In the genomic region with DNA sequence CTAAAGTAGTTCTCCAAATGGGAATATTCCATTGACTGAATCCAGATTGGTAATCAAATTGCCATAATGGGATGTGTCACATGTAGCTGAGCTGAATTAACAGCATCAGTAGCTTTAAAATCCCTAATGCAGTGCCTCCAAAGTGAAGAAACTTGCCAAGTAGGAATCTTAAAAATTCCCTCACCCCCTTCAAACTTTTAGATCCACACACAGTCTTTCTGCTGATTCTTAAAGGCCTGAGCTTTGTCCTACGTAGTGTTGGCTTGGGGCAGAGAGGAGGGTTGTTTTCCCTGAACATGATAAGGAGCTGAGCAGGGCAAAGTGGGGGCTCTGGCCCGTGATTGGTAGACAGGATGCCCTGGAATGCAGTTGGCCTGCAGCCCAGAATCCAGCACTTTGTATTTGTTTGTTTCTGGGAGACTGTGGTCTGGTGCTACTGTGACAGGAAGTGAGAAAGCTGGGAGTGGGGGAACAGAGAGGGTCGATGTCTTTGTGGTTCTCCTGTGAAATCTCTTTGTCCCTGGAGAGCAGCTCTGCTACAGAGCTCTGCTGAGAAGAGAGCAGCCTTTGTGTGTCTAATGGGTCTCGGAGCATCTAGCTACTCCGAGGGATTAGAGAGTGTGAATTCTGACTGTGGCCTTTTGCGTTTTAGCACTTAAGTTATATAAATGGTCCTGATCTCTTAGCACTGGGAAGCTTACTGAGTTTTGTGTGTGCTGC, we compare ENCODE assay signal across 8 cellular contexts. TPM values are rescaled to one million over a fixed set of nuclear protein-coding genes. Genes with fewer than 3 reads are reported as not detected.
DNase-seq lines count a peak whose midpoint lies in the region; ATAC-seq and TF ChIP-seq lines count a peak whose summit lies in the region.

No MANE protein-coding gene starts in this region.

- H4K20me1 ChIP-seq in Karpas-422 (ENCODE audit: insufficient read depth, low read depth, low read length) = no peaks in the 10 kb centered on the region

- H3K4me1 Mint-ChIP-seq in naive thymus-derived CD8-positive, alpha-beta T cell = peaks cover 25 to 62% (median 43%) of the 10 kb centered on the region in 4 donors

- no peaks in the 10 kb centered on the region for H3K27me3 ChIP-seq in Karpas-422 (ENCODE audit: low read length)

- no peak for ATAC-seq in naive thymus-derived CD8-positive, alpha-beta T cell
- no peak for ATAC-seq in HG02642 (IDR thresholded peaks at IDR 0.05; ENCODE audit: poor library complexity, unreplicated experiment)

- no peaks in the 10 kb centered on the region for H3K9me3 ChIP-seq in Karpas-422 (ENCODE audit: low read length)

- H3K36me3 ChIP-seq in Karpas-422 (ENCODE audit: insufficient read depth, low read length) = no peaks in the 10 kb centered on the region

- no peaks in the 10 kb centered on the region for H3K9me3 Mint-ChIP-seq in naive thymus-derived CD8-positive, alpha-beta T cell

- no peak overlapping the region for H2AFZ ChIP-seq in Karpas-422 (ENCODE audit: low read length)

- H3K4me3 ChIP-seq in fibroblast of mammary gland (ENCODE audit: control insufficient read depth, low read depth, low read length) (no peak overlapping the region), Karpas-422 (ENCODE audit: low read length) (no peak overlapping the region)

- no peak for TF ChIP-seq CTCF in fibroblast of mammary gland (conservative IDR thresholded peaks at IDR 0.05; ENCODE audit: control insufficient read depth, insufficient read depth, low read depth, low read length)

- H3K9me2 ChIP-seq in Karpas-422 (replicated peaks; ENCODE audit: insufficient read depth, low read length) = no peaks in the 10 kb centered on the region

- DNase-seq in NCI-H2171 treated with DMSO at 0.1 percent for 48 hours (lab: John Stamatoyannopoulos, UW) (peak; percentile 27), NCI-H2171 (lab: John Stamatoyannopoulos, UW) (no peak), SK-N-DZ (ENCODE audit: low spot score) (peak; percentile 60), fibroblast of mammary gland (ENCODE audit: low read depth) (peak; percentile 94), Karpas-422 (no peak), Kasumi-1 (lab: John Stamatoyannopoulos, UW) (no peak)
- DNase-seq in naive thymus-derived CD8-positive, alpha-beta T cell = no peak

- no peaks in the 10 kb centered on the region; the same call in 1 of the 2 replicates for H3K4me1 ChIP-seq in Karpas-422 (ENCODE audit: low read length)

- H3K4me2 ChIP-seq in Karpas-422 (ENCODE audit: low read depth, low read length, poor library complexity, severe bottlenecking) = no peak overlapping the region

- H3K4me3 Mint-ChIP-seq in naive thymus-derived CD8-positive, alpha-beta T cell = no peak overlapping the region

- peaks cover 0 to 3% (median 0%) of the 10 kb centered on the region in 3 donors for H3K36me3 Mint-ChIP-seq in naive thymus-derived CD8-positive, alpha-beta T cell

- POLR2A ChIA-PET in naive thymus-derived CD8-positive, alpha-beta T cell (lab: Charles Lee) = interaction anchor here (0.5 to 0.6 kb wide), 3 partner anchors 18 to 827 kb away, joined by 3 read pairs; no protein-coding TSS in a partner anchor

- no peak overlapping the region for H3K27ac ChIP-seq in Karpas-422 (ENCODE audit: low read length)

- H3K27me3 Mint-ChIP-seq in naive thymus-derived CD8-positive, alpha-beta T cell = no peaks in the 10 kb centered on the region

- no peaks in the 10 kb centered on the region for H3K79me2 ChIP-seq in Karpas-422 (ENCODE audit: low read length)

- no peak overlapping the region for H3K9ac ChIP-seq in Karpas-422 (ENCODE audit: low read length)

- peak overlapping the region in 8 of 10 donors; percentile 21 to 71 (median 38) for H3K27ac Mint-ChIP-seq in naive thymus-derived CD8-positive, alpha-beta T cell

RNA-seq across cellular contexts. Expression of gene CTNND1, which starts 16.9 kb away (rescaled TPM):
- 35.1 and 43.0 TPM in 2 replicates for polyA plus RNA-seq in SK-N-DZ (2014; cell fraction: cytosol; rRNA removed)
- 25.9 and 44.1 TPM in 2 replicates for polyA plus RNA-seq in SK-N-DZ (2014; cell fraction: nucleus; rRNA removed)
- 10 to 100 TPM; 17.4 to 19.1 TPM for total RNA-seq in naive thymus-derived CD8-positive, alpha-beta T cell
- 1 to 10 TPM; 1.3 to 1.5 (median 1.5) TPM for polyA plus RNA-seq in naive thymus-derived CD8-positive, alpha-beta T cell
- total RNA-seq in Karpas-422 (2014; rRNA removed; shearing (Covaris generic); ENCODE audit: low replicate concordance) = 5.7 and 6.0 TPM in 2 replicates

RNA-seq across cellular contexts. Expression of gene BTBD18, which starts 26.9 kb away (rescaled TPM):
- polyA plus RNA-seq in SK-N-DZ (2014; cell fraction: cytosol; rRNA removed) = not detected in 2 replicates
- polyA plus RNA-seq in SK-N-DZ (2014; cell fraction: nucleus; rRNA removed) = not detected in 2 replicates
- total RNA-seq in naive thymus-derived CD8-positive, alpha-beta T cell = under 1 TPM; 0.18 to 0.30 TPM
- under 1 TPM; 0.25 to 0.76 (median 0.27) TPM for polyA plus RNA-seq in naive thymus-derived CD8-positive, alpha-beta T cell
- not detected in 2 replicates for total RNA-seq in Karpas-422 (2014; rRNA removed; shearing (Covaris generic); ENCODE audit: low replicate concordance)

RNA-seq across cellular contexts. Expression of gene SELENOH, which starts 37.2 kb away (rescaled TPM):
- 259 and 338 TPM in 2 replicates for polyA plus RNA-seq in SK-N-DZ (2014; cell fraction: cytosol; rRNA removed)
- 206 and 247 TPM in 2 replicates for polyA plus RNA-seq in SK-N-DZ (2014; cell fraction: nucleus; rRNA removed)
- total RNA-seq in naive thymus-derived CD8-positive, alpha-beta T cell = 100 to 1,000 TPM; 142 to 146 TPM
- 100 to 1,000 TPM; 294 to 419 (median 342) TPM for polyA plus RNA-seq in naive thymus-derived CD8-positive, alpha-beta T cell
- 112 and 172 TPM in 2 replicates for total RNA-seq in Karpas-422 (2014; rRNA removed; shearing (Covaris generic); ENCODE audit: low replicate concordance)

Comparison
In these comparisons a context has a peak if more than half of its experiments do, and no peak if none do; other contexts are left out.
1. DNase-seq: peak in NCI-H2171 treated with DMSO at 0.1 percent for 48 hours (single experiment), SK-N-DZ (single experiment) and fibroblast of mammary gland (single experiment); none in NCI-H2171 (single experiment), naive thymus-derived CD8-positive, alpha-beta T cell (0 of 10), Karpas-422 (single experiment) and Kasumi-1 (0 of 2).